Comparison of ENCODE assay signal across 9 cellular contexts in genomic region chr6:56101141-56101553, GRCh38.
DNase-seq lines count a peak whose midpoint lies in the region; ATAC-seq and TF ChIP-seq lines count a peak whose summit lies in the region.
"Had no signal": no experiment of that assay in that cellular context is flagged by ENCODE, and none has a peak within 500 bp of the region (broad histone marks: within the 10 kb centered on the region; RNA-seq: fewer than 3 reads in every experiment).

No MANE protein-coding gene starts in this region.

- no peak overlapping the region for H2BK5ac ChIP-seq in trophoblast cell (ENCODE audit: low read depth, low read length, poor library complexity)

- no peak overlapping the region for H3K27ac ChIP-seq in trophoblast cell (ENCODE audit: low read depth, low read length)

- H3K79me2 ChIP-seq in trophoblast cell (ENCODE audit: control insufficient read depth, insufficient read depth, low read length, poor library complexity) = no peaks in the 10 kb centered on the region

- WGBS in trophoblast cell (ENCODE audit: extremely low coverage, insufficient coverage, insufficient read length) = no CpG with 5 or more reads among the region's 4 CpGs

- no peak overlapping the region for H3K18ac ChIP-seq in trophoblast cell (ENCODE audit: low read length)

- no peak overlapping the region for H3K4me3 ChIP-seq in choroid plexus epithelial cell (ENCODE audit: low read depth, low read length)
- H3K4me3 ChIP-seq in trophoblast cell (ENCODE audit: low read depth, low read length) = no peak overlapping the region

- no peak overlapping the region for H2AFZ ChIP-seq in trophoblast cell (ENCODE audit: insufficient read depth, low read length, poor library complexity)

- H3K27me3 ChIP-seq in trophoblast cell (ENCODE audit: insufficient read depth, low read length) = no peaks in the 10 kb centered on the region

- H2BK120ac ChIP-seq in trophoblast cell (ENCODE audit: insufficient read depth, low read length, poor library complexity) = no peak overlapping the region

- H3K36me3 ChIP-seq in trophoblast cell (ENCODE audit: control insufficient read depth in 1 of 2, insufficient read depth in 2 of 2, low read length in 2 of 2) = no peaks in the 10 kb centered on the region

- H3K4ac ChIP-seq in trophoblast cell (ENCODE audit: low read depth, low read length) = no peak overlapping the region

- no peak overlapping the region for H4K8ac ChIP-seq in trophoblast cell (ENCODE audit: low read depth, low read length)

- H2BK12ac ChIP-seq in trophoblast cell (ENCODE audit: low read length) = no peak overlapping the region

- no peaks in the 10 kb centered on the region for H3K9me3 ChIP-seq in trophoblast cell (ENCODE audit: insufficient read depth, low read depth, low read length)

- DNase-seq in GF-D8 (lab: John Stamatoyannopoulos, UW) (peak; percentile 78), NOMO-1 (lab: John Stamatoyannopoulos, UW; ENCODE audit: unreplicated experiment in 2 of 2) (peak; percentile 76 to 98), choroid plexus epithelial cell (ENCODE audit: low read depth) (peak; percentile 97), trophoblast cell (peak; percentile 10 to 40)
- no peak for DNase-seq in activated CD4-positive, alpha-beta T cell treated with anti-CD3 and anti-CD28 coated beads, Interleukin-2, amount 50 U/mL, for 48 hours
- no peak for DNase-seq in stimulated activated CD4-positive, alpha-beta T cell treated with anti-CD3 and anti-CD28 coated beads, Interleukin-15, amount 100 ng/mL, for 24 hours
- DNase-seq: NCI-H774 had no signal

- H3K9ac ChIP-seq in trophoblast cell (ENCODE audit: low read length) = no peak overlapping the region

- H4K12ac ChIP-seq in trophoblast cell (ENCODE audit: low read depth, low read length) = no peak overlapping the region

- no peak for ATAC-seq in HG02884 (IDR thresholded peaks at IDR 0.05; ENCODE audit: unreplicated experiment)
- ATAC-seq in GM21526 (IDR thresholded peaks at IDR 0.05; ENCODE audit: low FRiP score, unreplicated experiment) = no peak

- no peak overlapping the region for H3K4me2 ChIP-seq in trophoblast cell (ENCODE audit: low read length)

- H4K91ac ChIP-seq in trophoblast cell (ENCODE audit: low read depth, low read length) = no peak overlapping the region

- H2AK5ac ChIP-seq in trophoblast cell (ENCODE audit: low read length) = no peak overlapping the region

- no peak for TF ChIP-seq CTCF in choroid plexus epithelial cell (conservative IDR thresholded peaks at IDR 0.05; ENCODE audit: low read depth, low read length)

- H3K14ac ChIP-seq in trophoblast cell (ENCODE audit: low read length) = no peak overlapping the region

- no peaks in the 10 kb centered on the region for H3K4me1 ChIP-seq in trophoblast cell (ENCODE audit: control insufficient read depth in 1 of 2, insufficient read depth in 2 of 2, low read length in 2 of 2)

- H3K79me1 ChIP-seq in trophoblast cell (ENCODE audit: low read length) = no peaks in the 10 kb centered on the region

- no peak overlapping the region for H3K23ac ChIP-seq in trophoblast cell (ENCODE audit: low read length)

Comparison
In these comparisons a context has a peak if more than half of its experiments do, and no peak if none do; other contexts are left out.
1. DNase-seq: peak in GF-D8 (single experiment), NOMO-1 (2 of 2), choroid plexus epithelial cell (single experiment) and trophoblast cell (2 of 2); none in activated CD4-positive, alpha-beta T cell treated with anti-CD3 and anti-CD28 coated beads, Interleukin-2, amount 50 U/mL, for 48 hours (0 of 2) and stimulated activated CD4-positive, alpha-beta T cell treated with anti-CD3 and anti-CD28 coated beads, Interleukin-15, amount 100 ng/mL, for 24 hours (single experiment).